1 cellular context compared by ENCODE assay signal in the genomic region with DNA sequence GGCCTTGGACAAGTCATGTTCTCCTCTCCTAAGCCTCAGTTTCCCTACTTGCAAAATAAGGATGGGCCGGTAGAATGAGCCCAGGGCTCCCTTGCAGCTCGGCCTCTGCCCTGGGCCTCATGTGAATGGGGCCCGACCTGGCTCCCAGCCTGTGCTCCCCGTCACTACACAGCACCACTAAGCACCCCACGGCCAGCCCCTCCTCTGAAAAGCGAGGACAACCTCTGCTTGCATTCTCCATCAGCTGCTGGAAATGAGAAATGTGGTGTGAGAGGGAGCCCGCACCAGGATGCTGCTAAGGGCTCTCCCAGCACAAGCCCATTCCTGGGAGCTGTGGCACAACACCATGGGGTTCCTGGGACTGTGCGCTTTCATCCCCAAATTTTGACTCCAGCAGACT.
TF ChIP-seq lines count a peak whose summit lies in the region.

No MANE protein-coding gene starts in this region.

TF ChIP-seq in K562, 482 proteins besides CTCF, POLR2A, EP300 and RAD21:
- no peak for TF ChIP-seq OTX1 (CRISPR knock-in tag; IDR thresholded peaks at IDR 0.05)
- TF ChIP-seq POLR2G (IDR thresholded peaks at IDR 0.05; ENCODE audit: low read depth, low read length) = peak; percentile 21
- peak; percentile 12 for TF ChIP-seq POLR2B (IDR thresholded peaks at IDR 0.05; ENCODE audit: low read depth, partially characterized antibody)
- TF ChIP-seq, protein P1, sequence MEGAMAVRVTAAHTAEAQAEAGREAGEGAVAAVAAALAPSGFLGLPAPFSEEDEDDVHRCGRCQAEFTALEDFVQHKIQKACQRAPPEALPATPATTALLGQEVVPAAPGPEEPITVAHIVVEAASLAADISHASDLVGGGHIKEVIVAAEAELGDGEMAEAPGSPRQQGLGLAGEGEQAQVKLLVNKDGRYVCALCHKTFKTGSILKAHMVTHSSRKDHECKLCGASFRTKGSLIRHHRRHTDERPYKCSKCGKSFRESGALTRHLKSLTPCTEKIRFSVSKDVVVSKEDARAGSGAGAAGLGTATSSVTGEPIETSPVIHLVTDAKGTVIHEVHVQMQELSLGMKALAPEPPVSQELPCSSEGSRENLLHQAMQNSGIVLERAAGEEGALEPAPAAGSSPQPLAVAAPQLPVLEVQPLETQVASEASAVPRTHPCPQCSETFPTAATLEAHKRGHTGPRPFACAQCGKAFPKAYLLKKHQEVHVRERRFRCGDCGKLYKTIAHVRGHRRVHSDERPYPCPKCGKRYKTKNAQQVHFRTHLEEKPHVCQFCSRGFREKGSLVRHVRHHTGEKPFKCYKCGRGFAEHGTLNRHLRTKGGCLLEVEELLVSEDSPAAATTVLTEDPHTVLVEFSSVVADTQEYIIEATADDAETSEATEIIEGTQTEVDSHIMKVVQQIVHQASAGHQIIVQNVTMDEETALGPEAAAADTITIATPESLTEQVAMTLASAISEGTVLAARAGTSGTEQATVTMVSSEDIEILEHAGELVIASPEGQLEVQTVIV (CRISPR knock-in tag; IDR thresholded peaks at IDR 0.05; ENCODE audit: borderline replicate concordance) = no peak
- no peak for TF ChIP-seq YY1 (IDR thresholded peaks at IDR 0.05; ENCODE audit: borderline replicate concordance in 1 of 3, control insufficient read depth in 1 of 3, extremely low read depth in 1 of 3, insufficient read depth in 3 of 3, insufficient read length in 1 of 3, insufficient replicate concordance in 2 of 3, low read depth in 1 of 3, low read length in 2 of 3)
- TF ChIP-seq HMGN3 (IDR thresholded peaks at IDR 0.05; ENCODE audit: borderline replicate concordance, extremely low read depth, insufficient read length, low read depth, low read length) = peak; percentile 47
- TF ChIP-seq CCNT2 (IDR thresholded peaks at IDR 0.05; ENCODE audit: borderline replicate concordance, extremely low read depth, insufficient read length, low read depth, low read length) = peak; percentile 47
- TF ChIP-seq, protein P2, sequence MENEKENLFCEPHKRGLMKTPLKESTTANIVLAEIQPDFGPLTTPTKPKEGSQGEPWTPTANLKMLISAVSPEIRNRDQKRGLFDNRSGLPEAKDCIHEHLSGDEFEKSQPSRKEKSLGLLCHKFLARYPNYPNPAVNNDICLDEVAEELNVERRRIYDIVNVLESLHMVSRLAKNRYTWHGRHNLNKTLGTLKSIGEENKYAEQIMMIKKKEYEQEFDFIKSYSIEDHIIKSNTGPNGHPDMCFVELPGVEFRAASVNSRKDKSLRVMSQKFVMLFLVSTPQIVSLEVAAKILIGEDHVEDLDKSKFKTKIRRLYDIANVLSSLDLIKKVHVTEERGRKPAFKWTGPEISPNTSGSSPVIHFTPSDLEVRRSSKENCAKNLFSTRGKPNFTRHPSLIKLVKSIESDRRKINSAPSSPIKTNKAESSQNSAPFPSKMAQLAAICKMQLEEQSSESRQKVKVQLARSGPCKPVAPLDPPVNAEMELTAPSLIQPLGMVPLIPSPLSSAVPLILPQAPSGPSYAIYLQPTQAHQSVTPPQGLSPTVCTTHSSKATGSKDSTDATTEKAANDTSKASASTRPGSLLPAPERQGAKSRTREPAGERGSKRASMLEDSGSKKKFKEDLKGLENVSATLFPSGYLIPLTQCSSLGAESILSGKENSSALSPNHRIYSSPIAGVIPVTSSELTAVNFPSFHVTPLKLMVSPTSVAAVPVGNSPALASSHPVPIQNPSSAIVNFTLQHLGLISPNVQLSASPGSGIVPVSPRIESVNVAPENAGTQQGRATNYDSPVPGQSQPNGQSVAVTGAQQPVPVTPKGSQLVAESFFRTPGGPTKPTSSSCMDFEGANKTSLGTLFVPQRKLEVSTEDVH (IDR thresholded peaks at IDR 0.05; ENCODE audit: low read depth, partially characterized antibody) = peak; percentile 47
